Comparison of ENCODE assay signal across 1 cellular context in genomic region chr6:115310156-115310555, GRCh38.
TF ChIP-seq lines count a peak whose summit lies in the region.

No MANE protein-coding gene starts in this region.

TF ChIP-seq in WTC11, 78 proteins besides CTCF, POLR2A, EP300 and RAD21 (continued from another document):
- TF ChIP-seq ARID4B (CRISPR knock-in tag; IDR thresholded peaks at IDR 0.05; ENCODE audit: borderline replicate concordance), result no peak
- no peak for TF ChIP-seq ZNF219 (CRISPR knock-in tag; IDR thresholded peaks at IDR 0.05; ENCODE audit: borderline replicate concordance)
TF ChIP-seq in WTC11: peak in this region for 0.
